ENCODE assay signal across 15 cellular contexts in genomic region chr2:33812707-33813106, GRCh38.
DNase-seq lines count a peak whose midpoint lies in the region; ATAC-seq and TF ChIP-seq lines count a peak whose summit lies in the region.
"Had no signal": no experiment of that assay in that cellular context is flagged by ENCODE, and none has a peak within 500 bp of the region (broad histone marks: within the 10 kb centered on the region; RNA-seq: fewer than 3 reads in every experiment).

No MANE protein-coding gene starts in this region.

- ATAC-seq in HG02870 (IDR thresholded peaks at IDR 0.05; ENCODE audit: unreplicated experiment), result no peak

- H3K4me3 ChIP-seq in BLaER1, result no peak overlapping the region
- H3K4me3 ChIP-seq in MG63, result no peak overlapping the region

- H3K4me1 ChIP-seq in BLaER1, result peaks cover 8% of the 10 kb centered on the region

- no peaks in the 10 kb centered on the region for H4K20me1 ChIP-seq in BLaER1

- H3K9ac ChIP-seq in BLaER1, result no peak overlapping the region

- no peak overlapping the region for H3K27ac ChIP-seq in BLaER1

- no peaks in the 10 kb centered on the region for H3K9me3 ChIP-seq in BLaER1
- H3K9me3 ChIP-seq in MG63, result no peaks in the 10 kb centered on the region

- TF ChIP-seq CTCF in GM13977 (IDR thresholded peaks at IDR 0.05; ENCODE audit: extremely low read depth, insufficient read depth, missing control alignments), result no peak

- H3K36me3 ChIP-seq in BLaER1 (no peaks in the 10 kb centered on the region), MG63 (no peaks in the 10 kb centered on the region)

- in situ Hi-C loops in GM13977 (cut with MboI; ENCODE audit: low pct_unique_long_range_greater_than_20kb, low sequenced_read_pairs, unreplicated experiment), result no loop called here

- H3K27me3 ChIP-seq in BLaER1 (no peaks in the 10 kb centered on the region), MG63 (no peaks in the 10 kb centered on the region)

- peak overlapping the region; percentile 17; the same call in 1 of the 2 replicates for H3K4me2 ChIP-seq in BLaER1

- DNase-seq in GM13977 (ENCODE audit: low spot score) (peak; percentile 12), RPMI7951 (ENCODE audit: low read depth) (peak; percentile 48), kidney tubule cell (ENCODE audit: low spot score) (peak; percentile 66), amniotic stem cell (lab: John Stamatoyannopoulos, UW) (no peak), MG63 (no peak)
- DNase-seq: CD4-positive, alpha-beta memory T cell; GOT3; KBM-7; NCI-H1105 treated with DMSO at 0.1 percent for 48 hours; NCI-H187 treated with DMSO at 0.1 percent for 48 hours; NCI-H2171 treated with DMSO at 0.1 percent for 48 hours; NCI-H524; RPMI8226 had no signal

Comparison
In these comparisons a context has a peak if more than half of its experiments do, and no peak if none do; other contexts are left out.
1. DNase-seq: peak in GM13977 (single experiment), RPMI7951 (single experiment) and kidney tubule cell (single experiment); none in amniotic stem cell (single experiment) and MG63 (single experiment).